In genomic region chr14:101855958-101856357, GRCh38 we compare ENCODE assay signal across 19 cellular contexts.
DNase-seq lines count a peak whose midpoint lies in the region; ATAC-seq and TF ChIP-seq lines count a peak whose summit lies in the region.
"Had no signal": no experiment of that assay in that cellular context is flagged by ENCODE, and none has a peak within 500 bp of the region (broad histone marks: within the 10 kb centered on the region; RNA-seq: fewer than 3 reads in every experiment).

No MANE protein-coding gene starts in this region.

- H3K27ac Mint-ChIP-seq in endodermal cell, result no peak overlapping the region
- H3K27ac Mint-ChIP-seq: activated naive CD8-positive, alpha-beta T cell treated with anti-CD3 and anti-CD28 coated beads, Interleukin-2, amount 10 ng/mL, durations not matched to agents 7 days and 5 days; stimulated activated naive B cell treated with anti-CD40 and anti-IgM and Interleukin-4, amounts not matched to agents 10 μg/mL and 1 μg/mL and 100 μg/mL, for 72 hours; WTC11 had no signal

- DNase-seq in NCI-H345 (lab: John Stamatoyannopoulos, UW) (peak; percentile 9), NCI-H345 treated with DMSO at 0.1 percent for 48 hours (lab: John Stamatoyannopoulos, UW; ENCODE audit: unreplicated experiment) (no peak), NCI-H69 (lab: John Stamatoyannopoulos, UW) (peak; percentile 18), left colon (no peak), kidney glomerular epithelial cell (lab: John Stamatoyannopoulos, UW) (no peak), HCEC 1CT (no peak), endodermal cell (no peak)
- DNase-seq: activated naive CD8-positive, alpha-beta T cell treated with anti-CD3 and anti-CD28 coated beads, Interleukin-2, amount 10 ng/mL, durations not matched to agents 7 days and 5 days; C1 segment of cervical spinal cord; DMS79 treated with DMSO at 0.1 percent for 48 hours; effector CD8-positive, alpha-beta T cell; NCI-H2081; NCI-H82; stimulated activated naive B cell treated with anti-CD40 and anti-IgM and Interleukin-4, amounts not matched to agents 10 μg/mL and 1 μg/mL and 100 μg/mL, for 72 hours had no signal

- peaks cover 44 to 68% (median 57%) of the 10 kb centered on the region in 11 experiments for H3K36me3 ChIP-seq in BLaER1 treated with 17β-estradiol and CSF1 and Interleukin-3, amounts not matched to agents 10 nM and 100 nM
- H3K36me3 ChIP-seq in endodermal cell (ENCODE audit: control insufficient read depth, insufficient read depth, low read length), result peaks cover 42% of the 10 kb centered on the region
- H3K36me3 ChIP-seq: cardiac muscle cell had no signal

- no peaks in the 10 kb centered on the region for H3K27me3 Mint-ChIP-seq in endodermal cell (ENCODE audit: insufficient read depth)
- H3K27me3 Mint-ChIP-seq: activated naive CD8-positive, alpha-beta T cell treated with anti-CD3 and anti-CD28 coated beads, Interleukin-2, amount 10 ng/mL, durations not matched to agents 7 days and 5 days; progenitor cell of endocrine pancreas; stimulated activated naive B cell treated with anti-CD40 and anti-IgM and Interleukin-4, amounts not matched to agents 10 μg/mL and 1 μg/mL and 100 μg/mL, for 72 hours had no signal

- peak overlapping the region in 9 of 11 experiments; percentile 31 to 85 (median 76); a peak in 16 of 22 replicates for H3K27ac ChIP-seq in BLaER1 treated with 17β-estradiol and CSF1 and Interleukin-3, amounts not matched to agents 10 nM and 100 nM
- H3K27ac ChIP-seq in endodermal cell (ENCODE audit: low read depth, low read length), result no peak overlapping the region
- H3K27ac ChIP-seq: cardiac muscle cell, tibial nerve had no signal

- H3K4me1 ChIP-seq in BLaER1 treated with 17β-estradiol and CSF1 and Interleukin-3, amounts not matched to agents 10 nM and 100 nM, result peaks cover 60 to 72% (median 69%) of the 10 kb centered on the region in 10 experiments
- H3K4me1 ChIP-seq in endodermal cell (ENCODE audit: control insufficient read depth, insufficient read depth, low read length), result no peaks in the 10 kb centered on the region

- peak overlapping the region in 9 of 11 experiments; percentile 4 to 80 (median 56); a peak in 16 of 22 replicates for H3K4me2 ChIP-seq in BLaER1 treated with 17β-estradiol and CSF1 and Interleukin-3, amounts not matched to agents 10 nM and 100 nM

- TF ChIP-seq CTCF in endodermal cell (conservative IDR thresholded peaks at IDR 0.05), result no peak

- H3K27me3 ChIP-seq in BLaER1 treated with 17β-estradiol and CSF1 and Interleukin-3, amounts not matched to agents 10 nM and 100 nM, result no peaks in the 10 kb centered on the region
- H3K27me3 ChIP-seq in endodermal cell (ENCODE audit: control insufficient read depth, insufficient read depth, low read length, poor library complexity, severe bottlenecking), result no peaks in the 10 kb centered on the region
- H3K27me3 ChIP-seq: cardiac muscle cell, tibial nerve had no signal

- H3K4me1 Mint-ChIP-seq in endodermal cell, result peaks cover 9% of the 10 kb centered on the region

- H4K20me1 ChIP-seq in BLaER1 treated with 17β-estradiol and CSF1 and Interleukin-3, amounts not matched to agents 10 nM and 100 nM, result peaks cover 0 to 64% (median 6%) of the 10 kb centered on the region in 11 experiments; a peak in 11 of 22 replicates

- H3K4me3 ChIP-seq in BLaER1 treated with 17β-estradiol and CSF1 and Interleukin-3, amounts not matched to agents 10 nM and 100 nM, result no peak overlapping the region
- no peak overlapping the region for H3K4me3 ChIP-seq in endodermal cell (ENCODE audit: low read length)
- H3K4me3 ChIP-seq: cardiac muscle cell, tibial nerve had no signal

- peaks cover 0 to 15% (median 4%) of the 10 kb centered on the region in 11 experiments; a peak in 7 of 22 replicates for H3K9me3 ChIP-seq in BLaER1 treated with 17β-estradiol and CSF1 and Interleukin-3, amounts not matched to agents 10 nM and 100 nM (replicated peaks in 1 of 11)
- H3K9me3 ChIP-seq in endodermal cell (ENCODE audit: control insufficient read depth, low read length), result no peaks in the 10 kb centered on the region
- H3K9me3 ChIP-seq: tibial nerve had no signal

- WGBS in endodermal cell (ENCODE audit: insufficient coverage in 1 of 2, insufficient read length in 1 of 2), 2 experiments, result 97 to 98% methylated on average over 5 of the region's 5 CpGs

- H3K4me3 Mint-ChIP-seq in endodermal cell, result no peak overlapping the region
- H3K4me3 Mint-ChIP-seq: activated naive CD8-positive, alpha-beta T cell treated with anti-CD3 and anti-CD28 coated beads, Interleukin-2, amount 10 ng/mL, durations not matched to agents 7 days and 5 days; stimulated activated naive B cell treated with anti-CD40 and anti-IgM and Interleukin-4, amounts not matched to agents 10 μg/mL and 1 μg/mL and 100 μg/mL, for 72 hours; WTC11 had no signal

- intact Hi-C loops in left colon (cut with DNase I, micrococcal nuclease), result no loop called here

- peak; percentile 35 for ATAC-seq in left colon
- ATAC-seq: stimulated activated naive B cell treated with anti-CD40 and anti-IgM and Interleukin-4, amounts not matched to agents 10 μg/mL and 1 μg/mL and 100 μg/mL, for 72 hours; WTC11 had no signal

- H3K9me3 Mint-ChIP-seq in endodermal cell, result no peaks in the 10 kb centered on the region
- H3K9me3 Mint-ChIP-seq: activated naive CD8-positive, alpha-beta T cell treated with anti-CD3 and anti-CD28 coated beads, Interleukin-2, amount 10 ng/mL, durations not matched to agents 7 days and 5 days; stimulated activated naive B cell treated with anti-CD40 and anti-IgM and Interleukin-4, amounts not matched to agents 10 μg/mL and 1 μg/mL and 100 μg/mL, for 72 hours; WTC11 had no signal

- peak overlapping the region in 1 of 11 experiments; percentile 1; a peak in 1 of 22 replicates for H3K9ac ChIP-seq in BLaER1 treated with 17β-estradiol and CSF1 and Interleukin-3, amounts not matched to agents 10 nM and 100 nM
- H3K9ac ChIP-seq in endodermal cell (ENCODE audit: extremely low read depth, low read length, poor library complexity, severe bottlenecking), result no peak overlapping the region

- peaks cover 24% of the 10 kb centered on the region for H3K36me3 Mint-ChIP-seq in endodermal cell (ENCODE audit: low read depth)

Comparison
In these comparisons a context has a peak if more than half of its experiments do, and no peak if none do; other contexts are left out.
1. DNase-seq: peak in NCI-H345 (single experiment) and NCI-H69 (single experiment); none in NCI-H345 treated with DMSO at 0.1 percent for 48 hours (single experiment), left colon (0 of 2), kidney glomerular epithelial cell (single experiment), HCEC 1CT (single experiment) and endodermal cell (single experiment).